8 cellular contexts compared by ENCODE assay signal in genomic region chr12:95548056-95548538, GRCh38. TPM values are rescaled to one million over a fixed set of nuclear protein-coding genes. Genes with fewer than 3 reads are reported as not detected.
A peak's percentile ranks its signal among the peaks of the same experiment; 100 is the strongest.
DNase-seq lines count a peak whose midpoint lies in the region; ATAC-seq and TF ChIP-seq lines count a peak whose summit lies in the region.
"Had no signal": no experiment of that assay in that cellular context is flagged by ENCODE, and none has a peak within 500 bp of the region (broad histone marks: within the 10 kb centered on the region; RNA-seq: fewer than 3 reads in every experiment).

No MANE protein-coding gene starts in this region.

- H3K27me3 ChIP-seq in right lobe of liver (peaks cover 0 to 16% of the 10 kb centered on the region in 2 donors), SJCRH30 (no peaks in the 10 kb centered on the region)

- intact Hi-C loops in right lobe of liver (cut with DNase I), result no loop called here

- no peaks in the 10 kb centered on the region for H3K9me3 ChIP-seq in right lobe of liver
- H3K9me3 ChIP-seq in SJCRH30 (replicated peaks), result no peaks in the 10 kb centered on the region

- DNase-seq in HFFc6 (no peak), T-helper 9 cell (peak; percentile 15), chondrocyte (ENCODE audit: low spot score) (no peak), right lobe of liver (peak in 2 of 3 donors; percentile 24 to 54), HK-2 (ENCODE audit: unreplicated experiment) (no peak), SJCRH30 (no peak)
- peak; percentile 13 to 20 for DNase-seq in stimulated activated CD8-positive, alpha-beta memory T cell treated with anti-CD3 and anti-CD28 coated beads, Interleukin-2, amount 100 ng/mL, for 48 hours (ENCODE audit: low read depth in 2 of 2)

- TF ChIP-seq CTCF in HFFc6 (IDR thresholded peaks at IDR 0.05) (no peak), chondrocyte (IDR thresholded peaks at IDR 0.05) (no peak), right lobe of liver (IDR thresholded peaks at IDR 0.05) (no peak)

- no peak overlapping the region for H3K27ac ChIP-seq in right lobe of liver
- no peak overlapping the region for H3K27ac ChIP-seq in SJCRH30
- H3K27ac ChIP-seq: VCaP had no signal

- H3K27ac Mint-ChIP-seq in HFFc6 (no peak overlapping the region), chondrocyte (ENCODE audit: unreplicated experiment) (no peak overlapping the region)

- H3K4me1 ChIP-seq in right lobe of liver (peaks cover 0 to 10% (median 2%) of the 10 kb centered on the region in 4 donors), SJCRH30 (no peaks in the 10 kb centered on the region)

- H3K36me3 ChIP-seq in right lobe of liver (no peaks in the 10 kb centered on the region), SJCRH30 (no peaks in the 10 kb centered on the region)

- H3K4me3 ChIP-seq in right lobe of liver, result peak overlapping the region; percentile 41 to 52 (median 48)
- no peak overlapping the region for H3K4me3 ChIP-seq in SJCRH30

- H3K27me3 Mint-ChIP-seq in HFFc6 (ENCODE audit: insufficient read depth) (peaks cover 20% of the 10 kb centered on the region), chondrocyte (ENCODE audit: low read depth) (peaks cover 50% of the 10 kb centered on the region)

- H3K36me3 Mint-ChIP-seq in HFFc6 (ENCODE audit: low read depth) (peaks cover 8% of the 10 kb centered on the region), chondrocyte (ENCODE audit: low read depth) (peaks cover 6% of the 10 kb centered on the region)

- no peak for TF ChIP-seq POLR2A in right lobe of liver (IDR thresholded peaks at IDR 0.05)

- H3K4me1 Mint-ChIP-seq in HFFc6 (ENCODE audit: low read depth) (peaks cover 9% of the 10 kb centered on the region), chondrocyte (ENCODE audit: low read depth) (peaks cover 7% of the 10 kb centered on the region)

- H3K9me3 Mint-ChIP-seq in HFFc6, result peaks cover 12% of the 10 kb centered on the region
- H3K9me3 Mint-ChIP-seq in chondrocyte (ENCODE audit: low read depth), result peaks cover 6% of the 10 kb centered on the region

- H3K4me3 Mint-ChIP-seq in HFFc6, result peak overlapping the region; percentile 55; the same call in 1 of the 2 replicates
- peak overlapping the region; percentile 65 for H3K4me3 Mint-ChIP-seq in chondrocyte (ENCODE audit: unreplicated experiment)

- peak; percentile 38 to 41 (median 38) for ATAC-seq in right lobe of liver

- 13% methylated on average over 6 of the region's 50 CpGs for WGBS in right lobe of liver (ENCODE audit: insufficient coverage, low coverage, low lambda C conversion rate, missing lambda C conversion rate)

RNA-seq across cellular contexts. Expression of gene USP44, which starts 3.2 kb away (rescaled TPM):
- not detected for total RNA-seq in HFFc6 (2021; fragmentation: NEBNext Ultra II Directional; extraction: Animal tissue kit (Norgen Biotek cat#: 25700))
- 0.18 TPM in 1 of 3 replicates, not detected in the others for total RNA-seq in chondrocyte
- under 1 TPM in 4 of 6 experiments, not detected in 2; 0.22 to 0.31 (median 0.23) TPM for total RNA-seq in right lobe of liver
- total RNA-seq in SJCRH30 (2014; rRNA removed; shearing (Covaris generic)), result 0.04 TPM in 1 of 2 replicates, not detected in the other

Comparison
In these comparisons a context has a peak if more than half of its experiments do, and no peak if none do; other contexts are left out.
1. DNase-seq: peak in T-helper 9 cell (single experiment), right lobe of liver (2 of 3) and stimulated activated CD8-positive, alpha-beta memory T cell treated with anti-CD3 and anti-CD28 coated beads, Interleukin-2, amount 100 ng/mL, for 48 hours (2 of 2); none in HFFc6 (single experiment), chondrocyte (single experiment), HK-2 (single experiment) and SJCRH30 (0 of 2).